1 cellular context compared by ENCODE assay signal in genomic region chr10:95561200-95562177, GRCh38.
TF ChIP-seq lines count a peak whose summit lies in the region.

Gene SORBS1 (minus strand): TSS chr10:95561371. CDS start chr10:95441135, 120,236 bp downstream.

TF ChIP-seq in K562, 482 proteins besides CTCF, POLR2A, EP300 and RAD21 (continued from another document and continues in another):
- TF ChIP-seq ZNF655 (CRISPR knock-in tag; IDR thresholded peaks at IDR 0.05) (no peak), TRIM24 (IDR thresholded peaks at IDR 0.05) (0 out of 4 replicates have a peak, but pooled peaks of 1 of the 2 experiments have one; percentile 17), CBFA2T3 (IDR thresholded peaks at IDR 0.05) (no peak), ARID1B (IDR thresholded peaks at IDR 0.05) (no peak), SP1 (CRISPR knock-in tag; IDR thresholded peaks at IDR 0.05) (peak; percentile 69; the same call in 1 of the 2 replicates), EGR1 (conservative IDR thresholded peaks at IDR 0.05) (0 out of 2 replicates have a peak, but pooled peaks have one; percentile 44), ZNF24 (IDR thresholded peaks at IDR 0.05) (no peak; the same call in 1 of the 2 replicates), KAT7 (CRISPR knock-in tag; IDR thresholded peaks at IDR 0.05; ENCODE audit: borderline replicate concordance) (no peak), TCF7L2 (IDR thresholded peaks at IDR 0.05; ENCODE audit: low read depth, low read length) (no peak), POLR2AphosphoS2 (IDR thresholded peaks at IDR 0.05; ENCODE audit: low read length) (no peak), ATF1 (CRISPR knock-in tag; IDR thresholded peaks at IDR 0.05) (no peak), ATF1 (tag; IDR thresholded peaks at IDR 0.05) (peak; percentile 49), ZNF318 (IDR thresholded peaks at IDR 0.05; ENCODE audit: borderline replicate concordance in 1 of 2, low read depth in 1 of 2) (no peak), PRPF4 (IDR thresholded peaks at IDR 0.05; ENCODE audit: insufficient read depth, low read depth, low read length, poor library complexity, severe bottlenecking) (no peak), KLF13 (tag; IDR thresholded peaks at IDR 0.05; ENCODE audit: borderline replicate concordance, low read depth) (peak; percentile 73; the same call in 1 of the 2 replicates), TSC22D4 (tag; IDR thresholded peaks at IDR 0.05) (no peak), PRMT5 (CRISPR knock-in tag; IDR thresholded peaks at IDR 0.05) (no peak), ZBTB7A (IDR thresholded peaks at IDR 0.05; ENCODE audit: borderline replicate concordance, control insufficient read depth, low read depth, low read length) (peak; percentile 51; the same call in 1 of the 2 replicates), SAP30 (IDR thresholded peaks at IDR 0.05; ENCODE audit: borderline replicate concordance, insufficient read depth, low read depth, low read length, poor library complexity, severe bottlenecking) (no peak), TAF15 (IDR thresholded peaks at IDR 0.05; ENCODE audit: low read depth, low read length) (no peak), ZNF347 (CRISPR knock-in tag; IDR thresholded peaks at IDR 0.05; ENCODE audit: low read depth) (no peak), FOXJ3 (CRISPR knock-in tag; IDR thresholded peaks at IDR 0.05) (no peak), POLR2G (IDR thresholded peaks at IDR 0.05; ENCODE audit: low read depth, low read length) (peak; percentile 88), NEUROD1 (IDR thresholded peaks at IDR 0.05; ENCODE audit: borderline replicate concordance, low read depth, low read length, partially characterized antibody) (no peak), ZZZ3 (IDR thresholded peaks at IDR 0.05) (no peak), ZC3H8 (IDR thresholded peaks at IDR 0.05) (no peak), ZNF165 (CRISPR knock-in tag; IDR thresholded peaks at IDR 0.05; ENCODE audit: borderline replicate concordance) (no peak), ELF4 (CRISPR knock-in tag; IDR thresholded peaks at IDR 0.05) (no peak), ZNF77 (CRISPR knock-in tag; IDR thresholded peaks at IDR 0.05) (no peak), SNRNP70 (optimal IDR thresholded peaks at IDR 0.05; ENCODE audit: low read depth, low read length) (no peak), ZNF124 (CRISPR knock-in tag; IDR thresholded peaks at IDR 0.05) (no peak), RBM17 (IDR thresholded peaks at IDR 0.05; ENCODE audit: borderline replicate concordance, low read depth, low read length) (no peak), ZNF197 (CRISPR knock-in tag; IDR thresholded peaks at IDR 0.05; ENCODE audit: low read depth) (no peak), PHF21A (IDR thresholded peaks at IDR 0.05; ENCODE audit: borderline replicate concordance, low read depth) (no peak), STAT5A (IDR thresholded peaks at IDR 0.05; ENCODE audit: borderline replicate concordance, low read length) (no peak), MAFK (IDR thresholded peaks at IDR 0.05; ENCODE audit: low read length) (no peak), CC2D1A (IDR thresholded peaks at IDR 0.05) (peak; percentile 20; the same call in 1 of the 2 replicates), ZNF384 (IDR thresholded peaks at IDR 0.05; ENCODE audit: low read depth, low read length) (no peak), MTF1 (CRISPR knock-in tag; IDR thresholded peaks at IDR 0.05; ENCODE audit: borderline replicate concordance) (no peak), ZNF217 (CRISPR knock-in tag; IDR thresholded peaks at IDR 0.05) (no peak), ETS2 (tag; IDR thresholded peaks at IDR 0.05; ENCODE audit: borderline replicate concordance, poor library complexity, severe bottlenecking) (no peak), TGIF2 (CRISPR knock-in tag; IDR thresholded peaks at IDR 0.05) (0 out of 2 replicates have a peak, but pooled peaks have one; percentile 28), CBX5 (IDR thresholded peaks at IDR 0.05; ENCODE audit: borderline replicate concordance, low read depth) (no peak), C11orf30 (IDR thresholded peaks at IDR 0.05; ENCODE audit: low read depth) (no peak), TAF1 (IDR thresholded peaks at IDR 0.05; ENCODE audit: control insufficient read depth, extremely low read depth, insufficient read depth, low read length, severe bottlenecking) (no peak)
- TF ChIP-seq, protein P1, sequence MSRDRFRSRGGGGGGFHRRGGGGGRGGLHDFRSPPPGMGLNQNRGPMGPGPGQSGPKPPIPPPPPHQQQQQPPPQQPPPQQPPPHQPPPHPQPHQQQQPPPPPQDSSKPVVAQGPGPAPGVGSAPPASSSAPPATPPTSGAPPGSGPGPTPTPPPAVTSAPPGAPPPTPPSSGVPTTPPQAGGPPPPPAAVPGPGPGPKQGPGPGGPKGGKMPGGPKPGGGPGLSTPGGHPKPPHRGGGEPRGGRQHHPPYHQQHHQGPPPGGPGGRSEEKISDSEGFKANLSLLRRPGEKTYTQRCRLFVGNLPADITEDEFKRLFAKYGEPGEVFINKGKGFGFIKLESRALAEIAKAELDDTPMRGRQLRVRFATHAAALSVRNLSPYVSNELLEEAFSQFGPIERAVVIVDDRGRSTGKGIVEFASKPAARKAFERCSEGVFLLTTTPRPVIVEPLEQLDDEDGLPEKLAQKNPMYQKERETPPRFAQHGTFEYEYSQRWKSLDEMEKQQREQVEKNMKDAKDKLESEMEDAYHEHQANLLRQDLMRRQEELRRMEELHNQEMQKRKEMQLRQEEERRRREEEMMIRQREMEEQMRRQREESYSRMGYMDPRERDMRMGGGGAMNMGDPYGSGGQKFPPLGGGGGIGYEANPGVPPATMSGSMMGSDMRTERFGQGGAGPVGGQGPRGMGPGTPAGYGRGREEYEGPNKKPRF (IDR thresholded peaks at IDR 0.05; ENCODE audit: low read depth, low read length) = no peak
- TF ChIP-seq, protein P2, sequence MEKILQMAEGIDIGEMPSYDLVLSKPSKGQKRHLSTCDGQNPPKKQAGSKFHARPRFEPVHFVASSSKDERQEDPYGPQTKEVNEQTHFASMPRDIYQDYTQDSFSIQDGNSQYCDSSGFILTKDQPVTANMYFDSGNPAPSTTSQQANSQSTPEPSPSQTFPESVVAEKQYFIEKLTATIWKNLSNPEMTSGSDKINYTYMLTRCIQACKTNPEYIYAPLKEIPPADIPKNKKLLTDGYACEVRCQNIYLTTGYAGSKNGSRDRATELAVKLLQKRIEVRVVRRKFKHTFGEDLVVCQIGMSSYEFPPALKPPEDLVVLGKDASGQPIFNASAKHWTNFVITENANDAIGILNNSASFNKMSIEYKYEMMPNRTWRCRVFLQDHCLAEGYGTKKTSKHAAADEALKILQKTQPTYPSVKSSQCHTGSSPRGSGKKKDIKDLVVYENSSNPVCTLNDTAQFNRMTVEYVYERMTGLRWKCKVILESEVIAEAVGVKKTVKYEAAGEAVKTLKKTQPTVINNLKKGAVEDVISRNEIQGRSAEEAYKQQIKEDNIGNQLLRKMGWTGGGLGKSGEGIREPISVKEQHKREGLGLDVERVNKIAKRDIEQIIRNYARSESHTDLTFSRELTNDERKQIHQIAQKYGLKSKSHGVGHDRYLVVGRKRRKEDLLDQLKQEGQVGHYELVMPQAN (IDR thresholded peaks at IDR 0.05; ENCODE audit: borderline replicate concordance) = peak; percentile 45; the same call in 1 of the 2 replicates
- TF ChIP-seq, protein P3, sequence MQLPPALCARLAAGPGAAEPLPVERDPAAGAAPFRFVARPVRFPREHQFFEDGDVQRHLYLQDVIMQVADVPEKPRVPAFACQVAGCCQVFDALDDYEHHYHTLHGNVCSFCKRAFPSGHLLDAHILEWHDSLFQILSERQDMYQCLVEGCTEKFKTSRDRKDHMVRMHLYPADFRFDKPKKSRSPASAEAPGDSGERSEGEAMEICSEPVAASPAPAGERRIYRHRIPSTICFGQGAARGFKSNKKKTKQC (CRISPR knock-in tag; IDR thresholded peaks at IDR 0.05) = no peak
- TF ChIP-seq, protein P4, sequence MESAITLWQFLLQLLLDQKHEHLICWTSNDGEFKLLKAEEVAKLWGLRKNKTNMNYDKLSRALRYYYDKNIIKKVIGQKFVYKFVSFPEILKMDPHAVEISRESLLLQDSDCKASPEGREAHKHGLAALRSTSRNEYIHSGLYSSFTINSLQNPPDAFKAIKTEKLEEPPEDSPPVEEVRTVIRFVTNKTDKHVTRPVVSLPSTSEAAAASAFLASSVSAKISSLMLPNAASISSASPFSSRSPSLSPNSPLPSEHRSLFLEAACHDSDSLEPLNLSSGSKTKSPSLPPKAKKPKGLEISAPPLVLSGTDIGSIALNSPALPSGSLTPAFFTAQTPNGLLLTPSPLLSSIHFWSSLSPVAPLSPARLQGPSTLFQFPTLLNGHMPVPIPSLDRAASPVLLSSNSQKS (CRISPR knock-in tag; IDR thresholded peaks at IDR 0.05) = no peak
